Comparison of ENCODE assay signal across 8 cellular contexts in genomic region chr7:123747620-123748141, GRCh38. TPM values are rescaled to one million over a fixed set of nuclear protein-coding genes. Genes with fewer than 3 reads are reported as not detected.
A peak's percentile ranks its signal among the peaks of the same experiment; 100 is the strongest.
DNase-seq lines count a peak whose midpoint lies in the region; ATAC-seq and TF ChIP-seq lines count a peak whose summit lies in the region.

No MANE protein-coding gene starts in this region.

- DNase-seq in D341Med (ENCODE audit: low spot score) (peak; percentile 61), HuH-7 (ENCODE audit: low spot score) (peak; percentile 84), RKO (ENCODE audit: low spot score) (peak; percentile 90), amygdala (lab: John Stamatoyannopoulos, UW) (peak in 39 of 56 donors; percentile 1 to 55 (median 19)), left cardiac atrium (peak; percentile 44), ovary (peak; percentile 30 to 54 (median 38))

- H3K36me3 ChIP-seq in ovary, result no peaks in the 10 kb centered on the region

- no peak for TF ChIP-seq CTCF in ovary (IDR thresholded peaks at IDR 0.05)

- intact Hi-C loops in left cardiac atrium (cut with DNase I) (loop anchor here in 1 of 2 donors (5.0 kb wide), 1 partner anchor 35 kb away; no protein-coding TSS in a partner anchor), ovary (cut with DNase I) (loop anchor here in 1 of 4 donors (10.0 kb wide), 2 partner anchors 47 to 53 kb away; no protein-coding TSS in a partner anchor)

- 0 to 1% (median 0%) methylated on average over 12 of the region's 12 CpGs for WGBS in ovary, 3 donors

- no peak for TF ChIP-seq POLR2A in ovary (IDR thresholded peaks at IDR 0.05)

- peak overlapping the region; percentile 96 for H3K4me3 ChIP-seq in ovary

- H3K27me3 ChIP-seq in ovary, result no peaks in the 10 kb centered on the region

- peaks cover 7% of the 10 kb centered on the region for H3K4me1 ChIP-seq in ovary (ENCODE audit: insufficient read depth)

- no peaks in the 10 kb centered on the region for H3K9me3 ChIP-seq in ovary

- H3K27ac ChIP-seq in ovary, result peak overlapping the region; percentile 92 to 98

- TF ChIP-seq EP300 in ovary (IDR thresholded peaks at IDR 0.05), result no peak

- ATAC-seq in left cardiac atrium (peak; percentile 35 to 54), HG03521 (IDR thresholded peaks at IDR 0.05; ENCODE audit: unreplicated experiment) (no peak), HG02970 (IDR thresholded peaks at IDR 0.05; ENCODE audit: low FRiP score, unreplicated experiment) (no peak)

RNA-seq across cellular contexts. Expression of gene WASL, which starts 1.1 kb away (rescaled TPM):
- total RNA-seq in left cardiac atrium (10 to 100 TPM; 25.1 to 26.8 TPM), ovary (10 to 100 TPM; 36.8 to 71.5 (median 50.8) TPM)
- 10 to 100 TPM; 29.1 to 43.5 TPM for polyA plus RNA-seq in ovary

Comparison
In these comparisons a context has a peak if more than half of its experiments do, and no peak if none do; other contexts are left out.
1. DNase-seq: peak in every context shown above with its lines; median percentile 90 in RKO; 84 in HuH-7; 61 in D341Med; 44 in left cardiac atrium; 38 in ovary; 19 in amygdala.
2. ATAC-seq: peak in left cardiac atrium (2 of 2); none in HG03521 (single experiment) and HG02970 (single experiment).